ENCODE assay signal across 24 cellular contexts in the genomic region with DNA sequence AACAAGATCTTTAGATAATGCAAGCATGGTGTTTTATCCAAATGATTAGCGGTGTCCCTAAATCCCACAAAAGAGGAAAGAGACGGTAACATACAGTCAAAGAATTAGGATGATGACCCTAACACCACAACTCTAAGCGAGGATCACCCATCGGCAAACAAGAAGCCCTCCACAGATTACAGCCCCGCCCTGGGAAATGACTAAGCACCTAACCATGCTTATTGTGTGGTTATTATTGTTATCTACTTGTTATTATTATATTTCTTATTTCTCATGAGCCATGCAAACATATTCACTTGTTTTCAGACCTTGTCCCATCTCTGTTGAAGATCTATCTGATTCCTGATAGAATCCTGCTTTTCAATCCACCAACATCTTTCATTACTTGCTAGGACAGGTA.
A peak's percentile ranks its signal among the peaks of the same experiment; 100 is the strongest.
DNase-seq lines count a peak whose midpoint lies in the region; ATAC-seq, FAIRE-seq and TF ChIP-seq lines count a peak whose summit lies in the region.
"Had no signal": no experiment of that assay in that cellular context is flagged by ENCODE, and none has a peak within 500 bp of the region (broad histone marks: within the 10 kb centered on the region; RNA-seq: fewer than 3 reads in every experiment).

No MANE protein-coding gene starts in this region.

- CTCF ChIA-PET in Panc1 (lab: Charles Lee): no interaction called here
- CTCF ChIA-PET in activated CD8-positive, alpha-beta memory T cell treated with anti-CD3 and anti-CD28 coated beads, Interleukin-2, amount 10 ng/mL, durations not matched to agents 7 days and 5 days (lab: Charles Lee): no interaction called here

- H3K9me3 Mint-ChIP-seq in activated CD8-positive, alpha-beta memory T cell treated with anti-CD3 and anti-CD28 coated beads, Interleukin-2, amount 10 ng/mL, durations not matched to agents 7 days and 5 days (ENCODE audit: low read depth): no peaks in the 10 kb centered on the region
- H3K9me3 Mint-ChIP-seq in activated naive CD8-positive, alpha-beta T cell treated with anti-CD3 and anti-CD28 coated beads, Interleukin-2, amount 50 U/mL, for 24 hours: no peaks in the 10 kb centered on the region
- H3K9me3 Mint-ChIP-seq: IgD-negative memory B cell had no signal

- H3K4me1 Mint-ChIP-seq in activated CD8-positive, alpha-beta memory T cell treated with anti-CD3 and anti-CD28 coated beads, Interleukin-2, amount 10 ng/mL, durations not matched to agents 7 days and 5 days: no peaks in the 10 kb centered on the region
- H3K4me1 Mint-ChIP-seq in activated naive CD8-positive, alpha-beta T cell treated with anti-CD3 and anti-CD28 coated beads, Interleukin-2, amount 50 U/mL, for 24 hours: no peaks in the 10 kb centered on the region
- H3K4me1 Mint-ChIP-seq: CD4-positive, CD25-positive, alpha-beta regulatory T cell; IgD-negative memory B cell had no signal

- peaks cover 6% of the 10 kb centered on the region; the same call in 1 of the 2 replicates for H3K4me1 ChIP-seq in Panc1 (ENCODE audit: control insufficient read depth, insufficient read depth, low read length)
- peaks cover 17% of the 10 kb centered on the region for H3K4me1 ChIP-seq in keratinocyte (ENCODE audit: control insufficient read depth, extremely low read depth, insufficient read depth, low read length)

- peak; percentile 23 for FAIRE-seq in H54 (lab: Jason Lieb, UNC)
- peak; percentile 32 for FAIRE-seq in keratinocyte (lab: Jason Lieb, UNC)
- FAIRE-seq: G401.6, GM12892, HTR-8/SVneo had no signal

- no peak overlapping the region for H3K4me3 ChIP-seq in Panc1 (ENCODE audit: low read depth in 2 of 2, low read length in 2 of 2)
- no peak overlapping the region for H3K4me3 ChIP-seq in brain microvascular endothelial cell (ENCODE audit: low read depth, low read length)
- H3K4me3 ChIP-seq in keratinocyte (ENCODE audit: control insufficient read depth in 2 of 3, extremely low read depth in 1 of 3, insufficient read depth in 2 of 3, low read depth in 1 of 3, low read length in 3 of 3): no peak overlapping the region
- H3K4me3 ChIP-seq: GM23248, HAP-1 had no signal

- no TSS peak for BruUV-seq in Panc1 (replicated peaks; lab: Mats Ljungman, UMichigan)

- no peak overlapping the region for H3K4me3 Mint-ChIP-seq in activated CD8-positive, alpha-beta memory T cell treated with anti-CD3 and anti-CD28 coated beads, Interleukin-2, amount 10 ng/mL, durations not matched to agents 7 days and 5 days
- no peak overlapping the region for H3K4me3 Mint-ChIP-seq in activated naive CD8-positive, alpha-beta T cell treated with anti-CD3 and anti-CD28 coated beads, Interleukin-2, amount 50 U/mL, for 24 hours
- H3K4me3 Mint-ChIP-seq: CD4-positive, CD25-positive, alpha-beta regulatory T cell; IgD-negative memory B cell had no signal

- no peak for DNase-seq in H54 (ENCODE audit: insufficient read length, low spot score)
- no peak for DNase-seq in Panc1 (ENCODE audit: low read depth, low spot score)
- DNase-seq in brain microvascular endothelial cell: peak; percentile 79
- no peak for DNase-seq in keratinocyte (ENCODE audit: low read depth, low spot score)
- DNase-seq in activated CD8-positive, alpha-beta memory T cell treated with anti-CD3 and anti-CD28 coated beads, Interleukin-2, amount 10 ng/mL, durations not matched to agents 7 days and 5 days: no peak
- no peak for DNase-seq in SW 1271 (lab: John Stamatoyannopoulos, UW)
- DNase-seq in activated naive CD8-positive, alpha-beta T cell treated with anti-CD3 and anti-CD28 coated beads, Interleukin-2, amount 50 U/mL, for 24 hours: no peak
- no peak for DNase-seq in dedifferentiated amniotic fluid mesenchymal stem cell (ENCODE audit: extremely low spot score)
- DNase-seq: CD4-positive, CD25-positive, alpha-beta regulatory T cell; DMS79 treated with DMSO at 0.1 percent for 48 hours; GM23248; NCI-H1417; NCI-H187; NCI-H446; NCI-H526; OCI-M1; SIG-M5 had no signal

- in situ Hi-C loops in Panc1 (cut with HindIII; ENCODE audit: low pct_unique_long_range_greater_than_20kb, low sequenced_read_pairs): no loop called here
- in situ Hi-C loops in brain microvascular endothelial cell (cut with HindIII; ENCODE audit: low pct_ligation_motif_present, low sequenced_read_pairs): no loop called here

- no peaks in the 10 kb centered on the region for H3K9me3 ChIP-seq in Panc1 (ENCODE audit: control insufficient read depth, insufficient read depth, low read depth, low read length)
- H3K9me3 ChIP-seq in keratinocyte (ENCODE audit: control insufficient read depth, low read depth, low read length): peaks cover 2% of the 10 kb centered on the region
- H3K9me3 ChIP-seq: HAP-1 had no signal

- H3K36me3 ChIP-seq in Panc1 (ENCODE audit: control insufficient read depth, insufficient read depth, low read length): no peaks in the 10 kb centered on the region
- no peaks in the 10 kb centered on the region for H3K36me3 ChIP-seq in brain microvascular endothelial cell (replicated peaks)
- H3K36me3 ChIP-seq in keratinocyte (ENCODE audit: control insufficient read depth in 2 of 2, extremely low read depth in 1 of 2, insufficient read depth in 2 of 2, low read length in 2 of 2): peaks cover 0 to 3% of the 10 kb centered on the region in 2 experiments
- H3K36me3 ChIP-seq: HAP-1 had no signal

- H3K9ac ChIP-seq in keratinocyte (ENCODE audit: control insufficient read depth, extremely low read depth, insufficient read depth, low read length): no peak overlapping the region
- H3K9ac ChIP-seq: GM23248 had no signal

- POLR2A ChIA-PET in Panc1 (lab: Charles Lee): no interaction called here

- no peak overlapping the region for H3K4me2 ChIP-seq in keratinocyte (ENCODE audit: control insufficient read depth, extremely low read depth, insufficient read depth, low read depth, low read length)

- no peak overlapping the region for H2AFZ ChIP-seq in keratinocyte (ENCODE audit: control insufficient read depth, low read length)
- H2AFZ ChIP-seq: GM23248 had no signal

- no peak for TF ChIP-seq POLR2A in H54 (IDR thresholded peaks at IDR 0.05; ENCODE audit: low read depth, low read length)

- peak overlapping the region; percentile 54; the same call in 1 of the 2 replicates for H3K27ac ChIP-seq in Panc1 (ENCODE audit: low read length)
- H3K27ac ChIP-seq in brain microvascular endothelial cell: peak overlapping the region; percentile 12
- H3K27ac ChIP-seq in keratinocyte (ENCODE audit: control insufficient read depth, insufficient read depth, low read length): no peak overlapping the region
- H3K27ac ChIP-seq: GM23248, RWPE1 had no signal

- no peak for ATAC-seq in Panc1
- no peak for ATAC-seq in activated CD8-positive, alpha-beta memory T cell treated with anti-CD3 and anti-CD28 coated beads, Interleukin-2, amount 10 ng/mL, durations not matched to agents 7 days and 5 days
- no peak for ATAC-seq in activated naive CD8-positive, alpha-beta T cell treated with anti-CD3 and anti-CD28 coated beads, Interleukin-2, amount 50 U/mL, for 24 hours
- ATAC-seq: SK-N-SH treated with all-trans-retinoic acid at 6 μM for 48 hours had no signal

- TF ChIP-seq CTCF in Panc1 (IDR thresholded peaks at IDR 0.05) (no peak), brain microvascular endothelial cell (IDR thresholded peaks at IDR 0.05; ENCODE audit: low read depth, low read length, missing control alignments) (no peak), keratinocyte (optimal IDR thresholded peaks at IDR 0.05 in 1 of 3, IDR thresholded peaks at IDR 0.05 in 1 of 3, conservative IDR thresholded peaks at IDR 0.05 in 1 of 3; ENCODE audit: extremely low read depth in 1 of 3, insufficient read depth in 2 of 3, low read length in 3 of 3) (no peak)

- no peaks in the 10 kb centered on the region for H3K36me3 Mint-ChIP-seq in activated CD8-positive, alpha-beta memory T cell treated with anti-CD3 and anti-CD28 coated beads, Interleukin-2, amount 10 ng/mL, durations not matched to agents 7 days and 5 days
- no peaks in the 10 kb centered on the region for H3K36me3 Mint-ChIP-seq in activated naive CD8-positive, alpha-beta T cell treated with anti-CD3 and anti-CD28 coated beads, Interleukin-2, amount 50 U/mL, for 24 hours (ENCODE audit: low read depth)
- H3K36me3 Mint-ChIP-seq: CD4-positive, CD25-positive, alpha-beta regulatory T cell; IgD-negative memory B cell had no signal

- H3K27ac Mint-ChIP-seq in activated CD8-positive, alpha-beta memory T cell treated with anti-CD3 and anti-CD28 coated beads, Interleukin-2, amount 10 ng/mL, durations not matched to agents 7 days and 5 days: no peak overlapping the region
- no peak overlapping the region for H3K27ac Mint-ChIP-seq in activated naive CD8-positive, alpha-beta T cell treated with anti-CD3 and anti-CD28 coated beads, Interleukin-2, amount 50 U/mL, for 24 hours
- H3K27ac Mint-ChIP-seq: CD4-positive, CD25-positive, alpha-beta regulatory T cell; IgD-negative memory B cell had no signal

- no peaks in the 10 kb centered on the region for H4K20me1 ChIP-seq in keratinocyte (ENCODE audit: control insufficient read depth, extremely low read depth, insufficient read depth, low read length)

- intact Hi-C loops in Panc1 (cut with micrococcal nuclease; ENCODE audit: unreplicated experiment): no loop called here

- H3K27me3 Mint-ChIP-seq in activated CD8-positive, alpha-beta memory T cell treated with anti-CD3 and anti-CD28 coated beads, Interleukin-2, amount 10 ng/mL, durations not matched to agents 7 days and 5 days: no peaks in the 10 kb centered on the region
- peaks cover 7% of the 10 kb centered on the region for H3K27me3 Mint-ChIP-seq in activated naive CD8-positive, alpha-beta T cell treated with anti-CD3 and anti-CD28 coated beads, Interleukin-2, amount 50 U/mL, for 24 hours

- no peaks in the 10 kb centered on the region for H3K9me1 ChIP-seq in keratinocyte (ENCODE audit: control insufficient read depth, extremely low read depth, insufficient read depth, low read length)

- H3K27me3 ChIP-seq in Panc1 (ENCODE audit: control insufficient read depth, insufficient read depth, low read length): no peaks in the 10 kb centered on the region
- no peaks in the 10 kb centered on the region for H3K27me3 ChIP-seq in brain microvascular endothelial cell (replicated peaks)
- no peaks in the 10 kb centered on the region for H3K27me3 ChIP-seq in keratinocyte (ENCODE audit: control insufficient read depth, extremely low read depth, insufficient read depth, low read length)

- no peaks in the 10 kb centered on the region for H3K79me2 ChIP-seq in keratinocyte (ENCODE audit: control insufficient read depth, insufficient read depth, low read length)

- dilution Hi-C loops in keratinocyte (cut with MboI; ENCODE audit: extremely low pct_ligation_motif_present, low sequenced_read_pairs): no loop called here
